11 cellular contexts compared by ENCODE assay signal in genomic region chr2:239266436-239266770, GRCh38.
DNase-seq lines count a peak whose midpoint lies in the region; ATAC-seq and TF ChIP-seq lines count a peak whose summit lies in the region.
"Had no signal": no experiment of that assay in that cellular context is flagged by ENCODE, and none has a peak within 500 bp of the region (broad histone marks: within the 10 kb centered on the region; RNA-seq: fewer than 3 reads in every experiment).

No MANE protein-coding gene starts in this region.

- H3K4me2 ChIP-seq in osteoblast (ENCODE audit: insufficient read depth, low read length) (no peak overlapping the region), mammary epithelial cell (ENCODE audit: insufficient read depth, low read depth, low read length) (no peak overlapping the region)

- dilution Hi-C loops in mammary epithelial cell (cut with HindIII; ENCODE audit: low sequenced_read_pairs) = no loop called here

- H3K36me3 ChIP-seq in KOPT-K1 (ENCODE audit: insufficient read depth, low read length) = peaks cover 17% of the 10 kb centered on the region
- no peaks in the 10 kb centered on the region for H3K36me3 ChIP-seq in effector memory CD4-positive, alpha-beta T cell (ENCODE audit: control insufficient read depth, insufficient read depth, low read length)
- H3K36me3 ChIP-seq in osteoblast (ENCODE audit: insufficient read depth, low read length) = no peaks in the 10 kb centered on the region
- no peaks in the 10 kb centered on the region for H3K36me3 ChIP-seq in ovary
- no peaks in the 10 kb centered on the region for H3K36me3 ChIP-seq in mammary epithelial cell (ENCODE audit: insufficient read depth, low read length)

- intact Hi-C loops in ovary (cut with DNase I) (loop anchor here in 1 of 4 donors (10.0 kb wide), 1 partner anchor 128 kb away; no protein-coding TSS in a partner anchor), mammary epithelial cell (cut with micrococcal nuclease) (no loop called here)

- TF ChIP-seq CTCF in C4-2B (conservative IDR thresholded peaks at IDR 0.05) = no peak
- no peak for TF ChIP-seq CTCF in osteoblast (IDR thresholded peaks at IDR 0.05; ENCODE audit: extremely low read depth, low read depth, low read length)
- TF ChIP-seq CTCF in ovary (IDR thresholded peaks at IDR 0.05) = no peak
- TF ChIP-seq CTCF in mammary epithelial cell (conservative IDR thresholded peaks at IDR 0.05 in 1 of 2, IDR thresholded peaks at IDR 0.05 in 1 of 2; ENCODE audit: extremely low read depth in 1 of 2, insufficient read depth in 1 of 2, low read depth in 1 of 2, low read length in 2 of 2) = no peak

- no peaks in the 10 kb centered on the region for H3K27me3 ChIP-seq in effector memory CD4-positive, alpha-beta T cell (replicated peaks; ENCODE audit: control insufficient read depth, insufficient read depth, low read length, poor library complexity, severe bottlenecking)
- no peaks in the 10 kb centered on the region for H3K27me3 ChIP-seq in osteoblast (ENCODE audit: insufficient read depth, low read length)
- H3K27me3 ChIP-seq in ovary = no peaks in the 10 kb centered on the region
- H3K27me3 ChIP-seq in mammary epithelial cell (ENCODE audit: insufficient read depth, low read length) = no peaks in the 10 kb centered on the region

- H4K20me1 ChIP-seq in osteoblast (ENCODE audit: insufficient read depth, low read length) (peaks cover 5% of the 10 kb centered on the region), mammary epithelial cell (ENCODE audit: insufficient read depth, low read length) (no peaks in the 10 kb centered on the region)

- ATAC-seq in GM18868 (IDR thresholded peaks at IDR 0.05; ENCODE audit: unreplicated experiment) = no peak

- H3K9ac ChIP-seq in mammary epithelial cell (ENCODE audit: insufficient read depth, low read length) = no peak overlapping the region

- BruUV-seq in mammary epithelial cell (replicated peaks; lab: Mats Ljungman, UMichigan) = no TSS peak

- CTCF ChIA-PET in mammary epithelial cell (lab: Charles Lee; ENCODE audit: low non-redundant PET) = no interaction called here

- H3K79me2 ChIP-seq in osteoblast (ENCODE audit: insufficient read depth, low read length) (peaks cover 51% of the 10 kb centered on the region), mammary epithelial cell (ENCODE audit: insufficient read depth, low read length) (peaks cover 30% of the 10 kb centered on the region)

- TF ChIP-seq EP300 in ovary (IDR thresholded peaks at IDR 0.05) = no peak

- no peak for DNase-seq in effector memory CD4-positive, alpha-beta T cell
- no peak for DNase-seq in osteoblast (ENCODE audit: insufficient read length, low spot score, missing footprints)
- no peak for DNase-seq in ovary
- no peak for DNase-seq in mammary epithelial cell
- no peak for DNase-seq in activated effector memory CD4-positive, alpha-beta T cell treated with Interleukin-2 at 50 U/mL for 16 hours
- DNase-seq: NCI-H526 treated with DMSO at 0.1 percent for 48 hours, retina, SW 1271 had no signal

- peaks cover 70% of the 10 kb centered on the region for H3K4me1 ChIP-seq in effector memory CD4-positive, alpha-beta T cell (ENCODE audit: control insufficient read depth, insufficient read depth, low read length, poor library complexity, severe bottlenecking)
- peaks cover 48% of the 10 kb centered on the region for H3K4me1 ChIP-seq in osteoblast (ENCODE audit: insufficient read depth, low read length)
- H3K4me1 ChIP-seq in ovary (ENCODE audit: insufficient read depth) = peaks cover 48% of the 10 kb centered on the region
- H3K4me1 ChIP-seq in mammary epithelial cell (ENCODE audit: insufficient read depth, low read length) = peaks cover 20% of the 10 kb centered on the region

- 92 to 96% (median 93%) methylated on average over 4 of the region's 4 CpGs for WGBS in ovary, 3 donors
- WGBS in mammary epithelial cell (ENCODE audit: low coverage, missing lambda C conversion rate) = 88% methylated on average over 4 of the region's 4 CpGs

- H3K4me3 ChIP-seq in effector memory CD4-positive, alpha-beta T cell (ENCODE audit: insufficient read depth, low read depth, low read length, poor library complexity, severe bottlenecking) = peak overlapping the region; percentile 84
- H3K4me3 ChIP-seq in osteoblast (ENCODE audit: insufficient read depth, low read length) (no peak overlapping the region), ovary (no peak overlapping the region), mammary epithelial cell (replicated peaks in 1 of 3; ENCODE audit: insufficient read depth in 1 of 3, low read depth in 2 of 3, low read length in 3 of 3) (no peak overlapping the region)

- H2AFZ ChIP-seq in osteoblast (ENCODE audit: low read length) (no peak overlapping the region), mammary epithelial cell (ENCODE audit: low read depth, low read length) (no peak overlapping the region)

- H3K9me3 ChIP-seq in KOPT-K1 (ENCODE audit: insufficient read depth, low read length, poor library complexity, severe bottlenecking) (no peaks in the 10 kb centered on the region), osteoblast (ENCODE audit: low read depth, low read length) (no peaks in the 10 kb centered on the region), ovary (no peaks in the 10 kb centered on the region), mammary epithelial cell (replicated peaks; ENCODE audit: insufficient read depth, low read length) (no peaks in the 10 kb centered on the region)
- H3K9me3 ChIP-seq in effector memory CD4-positive, alpha-beta T cell (ENCODE audit: control insufficient read depth, low read length) = no peaks in the 10 kb centered on the region

- TF ChIP-seq POLR2A in ovary (IDR thresholded peaks at IDR 0.05) = no peak

- in situ Hi-C loops in mammary epithelial cell (cut with MboI; ENCODE audit: low sequenced_read_pairs in 2 of 2) = no loop called here

- peak overlapping the region; percentile 72; the same call in 1 of the 2 replicates for H3K27ac ChIP-seq in C4-2B
- H3K27ac ChIP-seq in KOPT-K1 (ENCODE audit: low read depth, low read length, poor library complexity, severe bottlenecking) = peak overlapping the region; percentile 74
- H3K27ac ChIP-seq in effector memory CD4-positive, alpha-beta T cell (ENCODE audit: insufficient read depth, low read length, poor library complexity, severe bottlenecking) = peak overlapping the region; percentile 89
- peak overlapping the region; percentile 86 for H3K27ac ChIP-seq in osteoblast (ENCODE audit: low read depth, low read length)
- no peak overlapping the region for H3K27ac ChIP-seq in ovary
- H3K27ac ChIP-seq in mammary epithelial cell (ENCODE audit: insufficient read depth, low read depth, low read length) = no peak overlapping the region

Comparison
In these comparisons a context has a peak if more than half of its experiments do, and no peak if none do; other contexts are left out.
1. H3K27ac ChIP-seq: peak in C4-2B (single experiment), KOPT-K1 (single experiment), effector memory CD4-positive, alpha-beta T cell (single experiment) and osteoblast (single experiment); none in ovary (0 of 2) and mammary epithelial cell (single experiment).